26 cellular contexts compared by ENCODE assay signal in the genomic region with DNA sequence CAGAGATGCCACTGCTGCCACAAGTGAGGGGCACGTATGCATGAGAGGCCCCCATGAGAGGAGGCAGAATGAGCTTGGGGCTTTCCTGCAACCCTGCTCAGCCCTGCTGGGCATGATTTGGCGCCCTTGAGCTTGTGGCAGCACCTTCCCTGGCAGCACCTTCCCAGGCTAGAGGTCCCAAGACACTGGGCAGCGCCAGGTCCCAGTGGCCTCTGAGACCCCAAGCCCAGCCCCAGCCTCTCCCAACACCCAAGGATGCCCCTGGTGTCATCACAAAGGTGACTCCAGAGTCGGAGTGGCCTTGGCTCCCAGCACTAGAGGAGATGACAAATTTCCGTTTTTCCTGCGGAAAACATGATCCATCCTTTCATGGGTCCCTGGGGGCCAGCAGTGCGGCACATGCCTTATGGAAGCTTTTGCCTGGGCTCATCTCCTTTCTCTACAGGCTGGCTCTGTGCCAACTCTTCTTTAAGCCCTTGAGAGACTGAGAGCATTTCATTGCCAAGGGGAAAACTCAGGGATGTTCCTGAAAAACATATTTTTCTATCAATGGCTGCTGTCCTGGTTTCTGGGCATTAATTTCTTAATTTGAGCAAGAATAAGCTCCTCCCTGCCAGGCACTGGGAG.
DNase-seq lines count a peak whose midpoint lies in the region; ATAC-seq and TF ChIP-seq lines count a peak whose summit lies in the region.
"Had no signal": no experiment of that assay in that cellular context is flagged by ENCODE, and none has a peak within 500 bp of the region (broad histone marks: within the 10 kb centered on the region; RNA-seq: fewer than 3 reads in every experiment).

No MANE protein-coding gene starts in this region.

- H3K4me3 Mint-ChIP-seq in natural killer cell treated with Interleukin-12 subunit alpha and Interleukin-12 subunit beta and Interleukin-15 and Interleukin-18, amount 100 ng/mL, for 72 hours = no peak overlapping the region
- no peak overlapping the region for H3K4me3 Mint-ChIP-seq in natural killer cell
- H3K4me3 Mint-ChIP-seq in endodermal cell = no peak overlapping the region
- H3K4me3 Mint-ChIP-seq: activated naive CD4-positive, alpha-beta T cell treated with anti-CD3 and anti-CD28 coated beads, Interleukin-2, amount 50 U/mL, for 24 hours had no signal

- no peaks in the 10 kb centered on the region for H3K4me1 Mint-ChIP-seq in natural killer cell treated with Interleukin-12 subunit alpha and Interleukin-12 subunit beta and Interleukin-15 and Interleukin-18, amount 100 ng/mL, for 72 hours (ENCODE audit: low read depth in 2 of 2)
- H3K4me1 Mint-ChIP-seq in natural killer cell (no peaks in the 10 kb centered on the region), endodermal cell (peaks cover 11% of the 10 kb centered on the region)
- H3K4me1 Mint-ChIP-seq: activated naive CD4-positive, alpha-beta T cell treated with anti-CD3 and anti-CD28 coated beads, Interleukin-2, amount 50 U/mL, for 24 hours had no signal

- H3K27me3 ChIP-seq in endodermal cell (ENCODE audit: control insufficient read depth, insufficient read depth, low read length, poor library complexity, severe bottlenecking) = no peaks in the 10 kb centered on the region
- H3K27me3 ChIP-seq in testis = no peaks in the 10 kb centered on the region
- H3K27me3 ChIP-seq in uterus = no peaks in the 10 kb centered on the region
- no peaks in the 10 kb centered on the region for H3K27me3 ChIP-seq in colonic mucosa
- H3K27me3 ChIP-seq: BLaER1, brain microvascular endothelial cell, Peyer's patch had no signal

- TF ChIP-seq CTCF in natural killer cell (IDR thresholded peaks at IDR 0.05) (no peak), endodermal cell (conservative IDR thresholded peaks at IDR 0.05) (no peak), testis (IDR thresholded peaks at IDR 0.05) (no peak), uterus (IDR thresholded peaks at IDR 0.05) (no peak), colonic mucosa (IDR thresholded peaks at IDR 0.05) (no peak)

- H3K27ac ChIP-seq in endodermal cell (ENCODE audit: low read depth, low read length) (no peak overlapping the region), testis (no peak overlapping the region), uterus (no peak overlapping the region), colonic mucosa (no peak overlapping the region)
- H3K27ac ChIP-seq: BLaER1, brain microvascular endothelial cell, KMS-11, Peyer's patch, psoas muscle, tibial artery, VCaP had no signal

- H3K36me3 ChIP-seq in endodermal cell (ENCODE audit: control insufficient read depth, insufficient read depth, low read length) = no peaks in the 10 kb centered on the region
- no peaks in the 10 kb centered on the region for H3K36me3 ChIP-seq in testis (ENCODE audit: low read depth, missing control alignments)
- no peaks in the 10 kb centered on the region for H3K36me3 ChIP-seq in uterus
- H3K36me3 ChIP-seq in colonic mucosa = no peaks in the 10 kb centered on the region
- H3K36me3 ChIP-seq: BLaER1, brain microvascular endothelial cell, Peyer's patch, tibial artery had no signal

- H3K4me3 ChIP-seq in endodermal cell (ENCODE audit: low read length) (no peak overlapping the region), testis (no peak overlapping the region), uterus (no peak overlapping the region), colonic mucosa (no peak overlapping the region)
- H3K4me3 ChIP-seq: BLaER1, GM12878, Peyer's patch, psoas muscle, tibial artery had no signal

- intact Hi-C loops in natural killer cell (cut with micrococcal nuclease) = no loop called here
- intact Hi-C loops in testis (cut with DNase I; ENCODE audit: low total_unique reads) = no loop called here
- intact Hi-C loops in uterus (cut with DNase I; ENCODE audit: low total_unique reads) = no loop called here
- intact Hi-C loops in colonic mucosa (cut with DNase I) = no loop called here

- peaks cover 3 to 13% of the 10 kb centered on the region in 2 donors for H3K27me3 Mint-ChIP-seq in natural killer cell treated with Interleukin-12 subunit alpha and Interleukin-12 subunit beta and Interleukin-15 and Interleukin-18, amount 100 ng/mL, for 72 hours
- H3K27me3 Mint-ChIP-seq in natural killer cell (ENCODE audit: low read depth in 2 of 2) = peaks cover 4 to 8% of the 10 kb centered on the region in 2 donors
- H3K27me3 Mint-ChIP-seq in endodermal cell (ENCODE audit: insufficient read depth) = no peaks in the 10 kb centered on the region

- no peak for ATAC-seq in natural killer cell treated with Interleukin-12 subunit alpha and Interleukin-12 subunit beta and Interleukin-15 and Interleukin-18, amount 100 ng/mL, for 72 hours
- ATAC-seq in natural killer cell = no peak
- ATAC-seq: GM12878, psoas muscle had no signal

- peak; percentile 29 for DNase-seq in natural killer cell treated with Interleukin-12 subunit alpha and Interleukin-12 subunit beta and Interleukin-15 and Interleukin-18, amount 100 ng/mL, for 72 hours (ENCODE audit: low spot score)
- DNase-seq in natural killer cell = no peak
- peak; percentile 38 for DNase-seq in NCI-H446 treated with DMSO at 0.1 percent for 48 hours (lab: John Stamatoyannopoulos, UW)
- DNase-seq in endodermal cell = peak; percentile 30
- DNase-seq in testis = no peak
- no peak for DNase-seq in uterus
- DNase-seq in colonic mucosa = no peak
- DNase-seq: activated CD4-positive, alpha-beta T cell treated with anti-CD3 and anti-CD28 coated beads for 48 hours; amniotic stem cell; brain microvascular endothelial cell; glutamatergic neuron; mesenchymal stem cell; NCI-H2107; NCI-H526 treated with DMSO at 0.1 percent for 48 hours; Peyer's patch; psoas muscle; SHP77 treated with DMSO at 0.1 percent for 48 hours; stimulated activated CD4-positive, alpha-beta T cell treated with anti-CD3 and anti-CD28 coated beads, Interleukin-4, amount 100 ng/mL, for 24 hours; T1000 had no signal

- no peaks in the 10 kb centered on the region for H3K9me3 ChIP-seq in endodermal cell (ENCODE audit: control insufficient read depth, low read length)
- H3K9me3 ChIP-seq in testis = no peaks in the 10 kb centered on the region
- no peaks in the 10 kb centered on the region for H3K9me3 ChIP-seq in uterus
- no peaks in the 10 kb centered on the region for H3K9me3 ChIP-seq in colonic mucosa
- H3K9me3 ChIP-seq: BLaER1, Peyer's patch, psoas muscle had no signal

- no peak overlapping the region for H3K27ac Mint-ChIP-seq in natural killer cell treated with Interleukin-12 subunit alpha and Interleukin-12 subunit beta and Interleukin-15 and Interleukin-18, amount 100 ng/mL, for 72 hours
- H3K27ac Mint-ChIP-seq in natural killer cell (no peak overlapping the region), endodermal cell (no peak overlapping the region)
- H3K27ac Mint-ChIP-seq: activated naive CD4-positive, alpha-beta T cell treated with anti-CD3 and anti-CD28 coated beads, Interleukin-2, amount 50 U/mL, for 24 hours; activated T-helper 2 cell treated with anti-CD3 and anti-CD28 coated beads, Interferon-gamma antibody, Interleukin-2, Interleukin-4, amounts not matched to agents 10 μg/mL and 5 μg/mL and 100 μg/mL, durations not matched to agents 14 hours and 24 hours and 36 hours had no signal

- H3K9me3 Mint-ChIP-seq in natural killer cell treated with Interleukin-12 subunit alpha and Interleukin-12 subunit beta and Interleukin-15 and Interleukin-18, amount 100 ng/mL, for 72 hours = no peaks in the 10 kb centered on the region
- H3K9me3 Mint-ChIP-seq in natural killer cell (no peaks in the 10 kb centered on the region), endodermal cell (no peaks in the 10 kb centered on the region)
- H3K9me3 Mint-ChIP-seq: activated naive CD4-positive, alpha-beta T cell treated with anti-CD3 and anti-CD28 coated beads, Interleukin-2, amount 50 U/mL, for 24 hours; activated T-helper 2 cell treated with anti-CD3 and anti-CD28 coated beads, Interferon-gamma antibody, Interleukin-2, Interleukin-4, amounts not matched to agents 10 μg/mL and 5 μg/mL and 100 μg/mL, durations not matched to agents 14 hours and 24 hours and 36 hours had no signal

- TF ChIP-seq POLR2A in testis (IDR thresholded peaks at IDR 0.05) (no peak), uterus (IDR thresholded peaks at IDR 0.05) (no peak)

- H3K36me3 Mint-ChIP-seq in natural killer cell treated with Interleukin-12 subunit alpha and Interleukin-12 subunit beta and Interleukin-15 and Interleukin-18, amount 100 ng/mL, for 72 hours = no peaks in the 10 kb centered on the region
- H3K36me3 Mint-ChIP-seq in natural killer cell (no peaks in the 10 kb centered on the region), endodermal cell (ENCODE audit: low read depth) (no peaks in the 10 kb centered on the region)
- H3K36me3 Mint-ChIP-seq: activated naive CD4-positive, alpha-beta T cell treated with anti-CD3 and anti-CD28 coated beads, Interleukin-2, amount 50 U/mL, for 24 hours had no signal

- no peaks in the 10 kb centered on the region for H3K4me1 ChIP-seq in endodermal cell (ENCODE audit: control insufficient read depth, insufficient read depth, low read length)
- no peaks in the 10 kb centered on the region for H3K4me1 ChIP-seq in testis
- H3K4me1 ChIP-seq in uterus = no peaks in the 10 kb centered on the region
- H3K4me1 ChIP-seq in colonic mucosa = no peaks in the 10 kb centered on the region
- H3K4me1 ChIP-seq: Peyer's patch, psoas muscle, tibial artery had no signal

- 88 to 90% methylated on average over 6 to 7 of the region's 7 CpGs for WGBS in endodermal cell (ENCODE audit: insufficient coverage in 1 of 2, insufficient read length in 1 of 2), 2 experiments
- 54 to 79% methylated on average over 2 to 7 of the region's 7 CpGs for WGBS in testis, 2 donors

- H3K9ac ChIP-seq in endodermal cell (ENCODE audit: extremely low read depth, low read length, poor library complexity, severe bottlenecking) (no peak overlapping the region), colonic mucosa (ENCODE audit: low read depth in 2 of 2, low read length in 2 of 2) (no peak overlapping the region)
- H3K9ac ChIP-seq: BLaER1, KMS-11 had no signal

Comparison
In these comparisons a context has a peak if more than half of its experiments do, and no peak if none do; other contexts are left out.
1. DNase-seq: peak in natural killer cell treated with Interleukin-12 subunit alpha and Interleukin-12 subunit beta and Interleukin-15 and Interleukin-18, amount 100 ng/mL, for 72 hours (single experiment), NCI-H446 treated with DMSO at 0.1 percent for 48 hours (single experiment) and endodermal cell (single experiment); none in natural killer cell (single experiment), testis (single experiment), uterus (0 of 2) and colonic mucosa (single experiment).